1 cellular context compared by ENCODE assay signal in the genomic region with DNA sequence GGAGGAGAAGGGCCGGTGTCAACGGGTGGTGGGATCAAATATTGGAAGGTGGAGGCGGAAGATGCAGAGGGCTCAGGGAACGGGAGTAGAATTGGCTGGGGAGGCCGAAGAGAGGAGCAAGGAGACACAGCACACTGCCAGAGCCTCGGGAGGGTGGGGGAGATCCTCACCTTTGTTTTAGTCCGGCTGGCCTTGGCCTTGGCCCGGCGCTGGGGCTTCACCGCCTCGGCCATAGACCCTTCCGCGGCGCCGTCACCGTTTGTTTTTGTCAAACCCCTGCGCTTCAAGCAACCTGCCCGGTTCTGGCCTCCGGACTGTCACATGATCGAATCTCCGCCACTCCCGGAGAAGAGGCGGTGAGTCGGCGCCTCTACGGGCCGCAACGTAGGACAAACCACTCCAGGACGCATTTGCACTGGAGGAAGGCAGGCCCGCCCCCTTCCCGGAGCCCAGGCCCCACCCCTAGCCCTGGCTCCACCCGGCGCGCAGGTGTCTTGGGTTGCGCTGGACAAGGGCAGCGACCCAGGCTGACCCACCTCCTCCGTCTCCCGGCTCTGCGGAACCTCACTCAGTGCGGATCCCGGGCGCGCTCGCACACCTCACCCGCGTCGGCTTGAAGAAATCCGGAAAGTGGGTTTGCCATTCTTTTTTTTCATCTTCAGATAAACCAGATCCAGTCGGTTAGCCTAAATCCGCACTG.
TF ChIP-seq lines count a peak whose summit lies in the region.

TSS of gene EPG5 (minus strand) at position 323 of the 700 bp plus-strand sequence. CDS start at position 233, 90 bp downstream.

TF ChIP-seq in HEK293, 187 proteins besides CTCF, POLR2A, EP300 and RAD21 (continued from another document and continues in another):
- TF ChIP-seq ZNF280D (tag by site-specific recombination; IDR thresholded peaks at IDR 0.05): no peak
- TF ChIP-seq ZNF292 (tag by site-specific recombination; IDR thresholded peaks at IDR 0.05; ENCODE audit: borderline replicate concordance, low read depth): no peak
- TF ChIP-seq ZNF510 (tag by site-specific recombination; IDR thresholded peaks at IDR 0.05; ENCODE audit: insufficient replicate concordance): no peak
- TF ChIP-seq ZNF660 (tag by site-specific recombination; IDR thresholded peaks at IDR 0.05): peak; percentile 59; the same call in 1 of the 2 replicates
- no peak for TF ChIP-seq ZNF561 (tag by site-specific recombination; IDR thresholded peaks at IDR 0.05; ENCODE audit: borderline replicate concordance)
- TF ChIP-seq ZNF449 (tag by site-specific recombination; IDR thresholded peaks at IDR 0.05): peak; percentile 74
- no peak for TF ChIP-seq KLF17 (tag by site-specific recombination; IDR thresholded peaks at IDR 0.05)
- TF ChIP-seq, protein P1, sequence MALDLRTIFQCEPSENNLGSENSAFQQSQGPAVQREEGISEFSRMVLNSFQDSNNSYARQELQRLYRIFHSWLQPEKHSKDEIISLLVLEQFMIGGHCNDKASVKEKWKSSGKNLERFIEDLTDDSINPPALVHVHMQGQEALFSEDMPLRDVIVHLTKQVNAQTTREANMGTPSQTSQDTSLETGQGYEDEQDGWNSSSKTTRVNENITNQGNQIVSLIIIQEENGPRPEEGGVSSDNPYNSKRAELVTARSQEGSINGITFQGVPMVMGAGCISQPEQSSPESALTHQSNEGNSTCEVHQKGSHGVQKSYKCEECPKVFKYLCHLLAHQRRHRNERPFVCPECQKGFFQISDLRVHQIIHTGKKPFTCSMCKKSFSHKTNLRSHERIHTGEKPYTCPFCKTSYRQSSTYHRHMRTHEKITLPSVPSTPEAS (tag by site-specific recombination; IDR thresholded peaks at IDR 0.05): no peak
- TF ChIP-seq ZNF692 (tag by site-specific recombination; IDR thresholded peaks at IDR 0.05): peak; percentile 76; the same call in 1 of the 2 replicates
- TF ChIP-seq ZFP3 (tag by site-specific recombination; IDR thresholded peaks at IDR 0.05; ENCODE audit: low read depth): no peak
- TF ChIP-seq ZNF391 (tag by site-specific recombination; IDR thresholded peaks at IDR 0.05; ENCODE audit: borderline replicate concordance, low read depth): no peak; the same call in 1 of the 2 replicates
- no peak for TF ChIP-seq ZNF23 (tag by site-specific recombination; IDR thresholded peaks at IDR 0.05; ENCODE audit: borderline replicate concordance)
- TF ChIP-seq KLF10 (tag by site-specific recombination; IDR thresholded peaks at IDR 0.05): no peak
- no peak for TF ChIP-seq ZNF211 (tag by site-specific recombination; IDR thresholded peaks at IDR 0.05; ENCODE audit: low read depth)
- TF ChIP-seq ZNF394 (tag by site-specific recombination; IDR thresholded peaks at IDR 0.05; ENCODE audit: borderline replicate concordance): peak; percentile 48; the same call in 1 of the 2 replicates
- no peak for TF ChIP-seq ZNF19 (tag by site-specific recombination; IDR thresholded peaks at IDR 0.05; ENCODE audit: low read depth)
- TF ChIP-seq ZNF768 (tag by site-specific recombination; IDR thresholded peaks at IDR 0.05): no peak
- no peak for TF ChIP-seq ZNF433 (tag by site-specific recombination; IDR thresholded peaks at IDR 0.05; ENCODE audit: low read depth)
- TF ChIP-seq ZNF426 (tag by site-specific recombination; IDR thresholded peaks at IDR 0.05): no peak
- no peak for TF ChIP-seq ZNF792 (tag by site-specific recombination; IDR thresholded peaks at IDR 0.05)
- no peak for TF ChIP-seq ZNF341 (tag by site-specific recombination; IDR thresholded peaks at IDR 0.05; ENCODE audit: low read depth)
- TF ChIP-seq ZSCAN16 (tag by site-specific recombination; IDR thresholded peaks at IDR 0.05): no peak
- no peak for TF ChIP-seq SETDB1 (IDR thresholded peaks at IDR 0.05; ENCODE audit: insufficient read length, low read length)
- no peak for TF ChIP-seq ZFP41 (tag by site-specific recombination; IDR thresholded peaks at IDR 0.05; ENCODE audit: borderline replicate concordance)
- no peak for TF ChIP-seq HOXA7 (CRISPR knock-in tag; IDR thresholded peaks at IDR 0.05; ENCODE audit: borderline replicate concordance)
- TF ChIP-seq, protein P2, sequence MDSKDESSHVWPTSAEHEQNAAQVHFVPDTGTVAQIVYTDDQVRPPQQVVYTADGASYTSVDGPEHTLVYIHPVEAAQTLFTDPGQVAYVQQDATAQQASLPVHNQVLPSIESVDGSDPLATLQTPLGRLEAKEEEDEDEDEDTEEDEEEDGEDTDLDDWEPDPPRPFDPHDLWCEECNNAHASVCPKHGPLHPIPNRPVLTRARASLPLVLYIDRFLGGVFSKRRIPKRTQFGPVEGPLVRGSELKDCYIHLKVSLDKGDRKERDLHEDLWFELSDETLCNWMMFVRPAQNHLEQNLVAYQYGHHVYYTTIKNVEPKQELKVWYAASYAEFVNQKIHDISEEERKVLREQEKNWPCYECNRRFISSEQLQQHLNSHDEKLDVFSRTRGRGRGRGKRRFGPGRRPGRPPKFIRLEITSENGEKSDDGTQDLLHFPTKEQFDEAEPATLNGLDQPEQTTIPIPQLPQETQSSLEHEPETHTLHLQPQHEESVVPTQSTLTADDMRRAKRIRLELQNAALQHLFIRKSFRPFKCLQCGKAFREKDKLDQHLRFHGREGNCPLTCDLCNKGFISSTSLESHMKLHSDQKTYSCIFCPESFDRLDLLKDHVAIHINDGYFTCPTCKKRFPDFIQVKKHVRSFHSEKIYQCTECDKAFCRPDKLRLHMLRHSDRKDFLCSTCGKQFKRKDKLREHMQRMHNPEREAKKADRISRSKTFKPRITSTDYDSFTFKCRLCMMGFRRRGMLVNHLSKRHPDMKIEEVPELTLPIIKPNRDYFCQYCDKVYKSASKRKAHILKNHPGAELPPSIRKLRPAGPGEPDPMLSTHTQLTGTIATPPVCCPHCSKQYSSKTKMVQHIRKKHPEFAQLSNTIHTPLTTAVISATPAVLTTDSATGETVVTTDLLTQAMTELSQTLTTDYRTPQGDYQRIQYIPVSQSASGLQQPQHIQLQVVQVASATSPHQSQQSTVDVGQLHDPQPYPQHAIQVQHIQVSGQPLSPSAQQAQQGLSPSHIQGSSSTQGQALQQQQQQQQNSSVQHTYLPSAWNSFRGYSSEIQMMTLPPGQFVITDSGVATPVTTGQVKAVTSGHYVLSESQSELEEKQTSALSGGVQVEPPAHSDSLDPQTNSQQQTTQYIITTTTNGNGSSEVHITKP (tag by site-specific recombination; IDR thresholded peaks at IDR 0.05): peak; percentile 98
- no peak for TF ChIP-seq BCL11B (tag by site-specific recombination; IDR thresholded peaks at IDR 0.05; ENCODE audit: low read depth)
- TF ChIP-seq ZNF184 (tag by site-specific recombination; IDR thresholded peaks at IDR 0.05): no peak
- no peak for TF ChIP-seq HOXC10 (CRISPR knock-in tag; IDR thresholded peaks at IDR 0.05)
- TF ChIP-seq ZBTB8A (tag by site-specific recombination; IDR thresholded peaks at IDR 0.05): no peak
- TF ChIP-seq BCL6B (tag by site-specific recombination; IDR thresholded peaks at IDR 0.05): no peak
- TF ChIP-seq, protein P3, sequence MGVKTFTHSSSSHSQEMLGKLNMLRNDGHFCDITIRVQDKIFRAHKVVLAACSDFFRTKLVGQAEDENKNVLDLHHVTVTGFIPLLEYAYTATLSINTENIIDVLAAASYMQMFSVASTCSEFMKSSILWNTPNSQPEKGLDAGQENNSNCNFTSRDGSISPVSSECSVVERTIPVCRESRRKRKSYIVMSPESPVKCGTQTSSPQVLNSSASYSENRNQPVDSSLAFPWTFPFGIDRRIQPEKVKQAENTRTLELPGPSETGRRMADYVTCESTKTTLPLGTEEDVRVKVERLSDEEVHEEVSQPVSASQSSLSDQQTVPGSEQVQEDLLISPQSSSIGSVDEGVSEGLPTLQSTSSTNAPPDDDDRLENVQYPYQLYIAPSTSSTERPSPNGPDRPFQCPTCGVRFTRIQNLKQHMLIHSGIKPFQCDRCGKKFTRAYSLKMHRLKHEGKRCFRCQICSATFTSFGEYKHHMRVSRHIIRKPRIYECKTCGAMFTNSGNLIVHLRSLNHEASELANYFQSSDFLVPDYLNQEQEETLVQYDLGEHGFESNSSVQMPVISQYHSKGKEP (tag by site-specific recombination; IDR thresholded peaks at IDR 0.05): no peak
- TF ChIP-seq ZNF335 (tag by site-specific recombination; conservative IDR thresholded peaks at IDR 0.05): peak; percentile 98
